In genomic region chr15:57184502-57184901, GRCh38 we compare ENCODE assay signal across 22 cellular contexts.
"Had no signal": no experiment of that assay in that cellular context is flagged by ENCODE, and none has a peak within 500 bp of the region (broad histone marks: within the 10 kb centered on the region; RNA-seq: fewer than 3 reads in every experiment).

No MANE protein-coding gene starts in this region.

- ATAC-seq: activated CD4-positive, CD25-positive, alpha-beta regulatory T cell treated with anti-CD3 and anti-CD28 coated beads, Interleukin-2, amount 50 U/mL, for 24 hours; gastroesophageal sphincter; stimulated activated naive B cell treated with anti-CD40 and anti-IgM and Interleukin-4, amounts not matched to agents 10 μg/mL and 1 μg/mL and 100 μg/mL, for 72 hours had no signal

- H3K27me3 Mint-ChIP-seq: activated naive CD8-positive, alpha-beta T cell treated with anti-CD3 and anti-CD28 coated beads for 36 hours; brain; central memory CD8-positive, alpha-beta T cell; memory B cell; progenitor cell of endocrine pancreas; stimulated activated naive B cell treated with anti-CD40 and anti-IgM and Interleukin-4, amounts not matched to agents 10 μg/mL and 1 μg/mL and 100 μg/mL, for 72 hours had no signal

- H3K4me1 ChIP-seq: thyroid gland had no signal

- H3K27ac Mint-ChIP-seq: activated naive CD8-positive, alpha-beta T cell treated with anti-CD3 and anti-CD28 coated beads for 36 hours; activated T-helper 1 cell treated with anti-CD3 and anti-CD28 coated beads, Interleukin-12 subunit alpha, Interleukin-12 subunit beta, Interleukin-2, Interleukin-4 antibody, amounts not matched to agents 30 ng/mL and 10 ng/mL and 1 ng/mL, durations not matched to agents 14 hours and 24 hours and 36 hours; memory B cell; stimulated activated naive B cell treated with anti-CD40 and anti-IgM and Interleukin-4, amounts not matched to agents 10 μg/mL and 1 μg/mL and 100 μg/mL, for 72 hours had no signal

- H3K9me3 Mint-ChIP-seq: activated naive CD8-positive, alpha-beta T cell treated with anti-CD3 and anti-CD28 coated beads for 36 hours; memory B cell had no signal

- H3K27me3 ChIP-seq: esophagus muscularis mucosa, gastroesophageal sphincter, right atrium auricular region, thyroid gland had no signal

- H3K4me3 Mint-ChIP-seq: activated naive CD8-positive, alpha-beta T cell treated with anti-CD3 and anti-CD28 coated beads for 36 hours; activated T-helper 1 cell treated with anti-CD3 and anti-CD28 coated beads, Interleukin-12 subunit alpha, Interleukin-12 subunit beta, Interleukin-2, Interleukin-4 antibody, amounts not matched to agents 30 ng/mL and 10 ng/mL and 1 ng/mL, durations not matched to agents 14 hours and 24 hours and 36 hours; brain; central memory CD8-positive, alpha-beta T cell; memory B cell; nephron; stimulated activated naive B cell treated with anti-CD40 and anti-IgM and Interleukin-4, amounts not matched to agents 10 μg/mL and 1 μg/mL and 100 μg/mL, for 72 hours had no signal

- H3K27ac ChIP-seq: right atrium auricular region, thyroid gland had no signal

- H3K4me3 ChIP-seq: esophagus muscularis mucosa, gastroesophageal sphincter, right atrium auricular region, skin epidermis, thyroid gland had no signal

- DNase-seq: activated CD4-positive, alpha-beta T cell treated with anti-CD3 and anti-CD28 coated beads, Interleukin-2, amount 50 U/mL, for 1 hour; activated CD8-positive, alpha-beta memory T cell treated with anti-CD3 and anti-CD28 coated beads for 24 hours; activated naive CD8-positive, alpha-beta T cell treated with anti-CD3 and anti-CD28 coated beads for 36 hours; cortex of kidney; effector CD4-positive, alpha-beta T cell; islet precursor cell; nucleus accumbens; stimulated activated CD4-positive, alpha-beta T cell treated with anti-CD3 and anti-CD28 coated beads, Interleukin-15, amount 100 ng/mL, for 24 hours; stimulated activated CD4-positive, alpha-beta T cell treated with anti-CD3 and anti-CD28 coated beads, Interleukin-4, amount 100 ng/mL, for 1 hour; stimulated activated naive B cell treated with anti-CD40 and anti-IgM and Interleukin-4, amounts not matched to agents 10 μg/mL and 1 μg/mL and 100 μg/mL, for 72 hours; thyroid gland had no signal

- H3K9me3 ChIP-seq: esophagus muscularis mucosa, gastroesophageal sphincter, right atrium auricular region, thyroid gland had no signal

- H3K36me3 ChIP-seq: esophagus muscularis mucosa, gastroesophageal sphincter, right atrium auricular region, thyroid gland had no signal

- H3K4me1 Mint-ChIP-seq: central memory CD8-positive, alpha-beta T cell had no signal
